15 cellular contexts compared by ENCODE assay signal in genomic region chr22:39183991-39184585, GRCh38. TPM values are rescaled to one million over a fixed set of nuclear protein-coding genes. Genes with fewer than 3 reads are reported as not detected.
DNase-seq lines count a peak whose midpoint lies in the region; ATAC-seq and TF ChIP-seq lines count a peak whose summit lies in the region.
"Had no signal": no experiment of that assay in that cellular context is flagged by ENCODE, and none has a peak within 500 bp of the region (broad histone marks: within the 10 kb centered on the region; RNA-seq: fewer than 3 reads in every experiment).

No MANE protein-coding gene starts in this region.

- no peaks in the 10 kb centered on the region for H3K4me1 Mint-ChIP-seq in activated T-helper 2 cell treated with anti-CD3 and anti-CD28 coated beads, Interferon-gamma antibody, Interleukin-2, Interleukin-4, amounts not matched to agents 10 μg/mL and 5 μg/mL and 100 μg/mL, durations not matched to agents 14 hours and 24 hours and 36 hours (ENCODE audit: low read depth)
- H3K4me1 Mint-ChIP-seq in T-helper 17 cell: peaks cover 6% of the 10 kb centered on the region

- H3K27me3 Mint-ChIP-seq in activated T-helper 2 cell treated with anti-CD3 and anti-CD28 coated beads, Interferon-gamma antibody, Interleukin-2, Interleukin-4, amounts not matched to agents 10 μg/mL and 5 μg/mL and 100 μg/mL, durations not matched to agents 14 hours and 24 hours and 36 hours (ENCODE audit: low read depth): peaks cover 2% of the 10 kb centered on the region
- peaks cover 9% of the 10 kb centered on the region for H3K27me3 Mint-ChIP-seq in T-helper 17 cell
- H3K27me3 Mint-ChIP-seq: type B pancreatic cell had no signal

- peak overlapping the region; percentile 78 to 83 for H3K27ac ChIP-seq in right atrium auricular region
- H3K27ac ChIP-seq: SJSA1 had no signal

- ATAC-seq in sciatic nerve (no peak), T-helper 17 cell (no peak)
- ATAC-seq: left colon had no signal

- DNase-seq in G401 (ENCODE audit: low spot score): peak; percentile 40
- DNase-seq in SW480 (ENCODE audit: low spot score): peak; percentile 50
- DNase-seq in right atrium auricular region (ENCODE audit: low spot score): no peak
- peak; percentile 60 for DNase-seq in sciatic nerve (ENCODE audit: low spot score)
- DNase-seq in HPDE6-E6E7 (ENCODE audit: extremely low spot score): no peak
- DNase-seq in activated T-helper 2 cell treated with anti-CD3 and anti-CD28 coated beads, Interferon-gamma antibody, Interleukin-2, Interleukin-4, amounts not matched to agents 10 μg/mL and 5 μg/mL and 100 μg/mL, durations not matched to agents 14 hours and 24 hours and 36 hours (ENCODE audit: low spot score): no peak
- no peak for DNase-seq in T-helper 17 cell
- DNase-seq in NCI-H1417 treated with DMSO at 0.1 percent for 48 hours (lab: John Stamatoyannopoulos, UW): no peak
- DNase-seq: activated CD8-positive, alpha-beta memory T cell treated with anti-CD3 and anti-CD28 coated beads, Interleukin-2, amount 50 U/mL, for 4 hours; DMS53; left colon; MV-4-11 had no signal

- H3K4me3 Mint-ChIP-seq in activated T-helper 2 cell treated with anti-CD3 and anti-CD28 coated beads, Interferon-gamma antibody, Interleukin-2, Interleukin-4, amounts not matched to agents 10 μg/mL and 5 μg/mL and 100 μg/mL, durations not matched to agents 14 hours and 24 hours and 36 hours (ENCODE audit: low read depth): no peak overlapping the region
- no peak overlapping the region for H3K4me3 Mint-ChIP-seq in T-helper 17 cell
- H3K4me3 Mint-ChIP-seq: type B pancreatic cell had no signal

- peaks cover 0 to 44% of the 10 kb centered on the region in 2 donors for H3K4me1 ChIP-seq in right atrium auricular region

- no peaks in the 10 kb centered on the region for H3K36me3 ChIP-seq in right atrium auricular region
- H3K36me3 ChIP-seq: SJSA1 had no signal

- in situ Hi-C loops in G401 (cut with HindIII; ENCODE audit: low sequenced_read_pairs): no loop called here

- no peaks in the 10 kb centered on the region for H3K27me3 ChIP-seq in right atrium auricular region
- H3K27me3 ChIP-seq: SJSA1 had no signal

- intact Hi-C loops in sciatic nerve (cut with DNase I): no loop called here
- intact Hi-C loops in activated T-helper 2 cell treated with anti-CD3 and anti-CD28 coated beads, Interferon-gamma antibody, Interleukin-2, Interleukin-4, amounts not matched to agents 10 μg/mL and 5 μg/mL and 100 μg/mL, durations not matched to agents 14 hours and 24 hours and 36 hours (cut with micrococcal nuclease): no loop called here

- H3K9me3 ChIP-seq in right atrium auricular region (no peaks in the 10 kb centered on the region), T-helper 17 cell (ENCODE audit: control insufficient read depth, low read length, poor library complexity, severe bottlenecking) (no peaks in the 10 kb centered on the region)
- H3K9me3 ChIP-seq: SJSA1 had no signal

- no peaks in the 10 kb centered on the region for H3K36me3 Mint-ChIP-seq in activated T-helper 2 cell treated with anti-CD3 and anti-CD28 coated beads, Interferon-gamma antibody, Interleukin-2, Interleukin-4, amounts not matched to agents 10 μg/mL and 5 μg/mL and 100 μg/mL, durations not matched to agents 14 hours and 24 hours and 36 hours (ENCODE audit: low read depth)
- H3K36me3 Mint-ChIP-seq in T-helper 17 cell (ENCODE audit: low read depth): no peaks in the 10 kb centered on the region
- H3K36me3 Mint-ChIP-seq: type B pancreatic cell had no signal

- H3K27ac Mint-ChIP-seq in activated T-helper 2 cell treated with anti-CD3 and anti-CD28 coated beads, Interferon-gamma antibody, Interleukin-2, Interleukin-4, amounts not matched to agents 10 μg/mL and 5 μg/mL and 100 μg/mL, durations not matched to agents 14 hours and 24 hours and 36 hours: no peak overlapping the region
- no peak overlapping the region for H3K27ac Mint-ChIP-seq in T-helper 17 cell
- H3K27ac Mint-ChIP-seq: type B pancreatic cell had no signal

- no peak overlapping the region for H3K4me3 ChIP-seq in right atrium auricular region
- H3K4me3 ChIP-seq: coronary artery, SJSA1 had no signal

- no peaks in the 10 kb centered on the region for H3K9me3 Mint-ChIP-seq in activated T-helper 2 cell treated with anti-CD3 and anti-CD28 coated beads, Interferon-gamma antibody, Interleukin-2, Interleukin-4, amounts not matched to agents 10 μg/mL and 5 μg/mL and 100 μg/mL, durations not matched to agents 14 hours and 24 hours and 36 hours
- H3K9me3 Mint-ChIP-seq: type B pancreatic cell had no signal

- TF ChIP-seq CTCF in right atrium auricular region (IDR thresholded peaks at IDR 0.05): no peak

RNA-seq across cellular contexts. Expression of gene CBX7, which starts 31.6 kb away (rescaled TPM):
- total RNA-seq in G401 (2014; rRNA removed; shearing (Covaris generic)): 7.9 and 9.6 TPM in 2 replicates
- total RNA-seq in right atrium auricular region (100 to 1,000 TPM in 1 of 2 donors, 10 to 100 TPM in 1; 62.0 to 111 TPM), sciatic nerve (115 TPM), T-helper 17 cell (10 to 100 TPM; 73.9 to 87.9 TPM)
- 11.6 and 11.8 TPM in 2 replicates for total RNA-seq in activated T-helper 2 cell treated with anti-CD3 and anti-CD28 coated beads, Interferon-gamma antibody, Interleukin-2, Interleukin-4, amounts not matched to agents 10 μg/mL and 5 μg/mL and 100 μg/mL, durations not matched to agents 14 hours and 24 hours and 36 hours

Comparison
In these comparisons a context has a peak if more than half of its experiments do, and no peak if none do; other contexts are left out.
1. DNase-seq: peak in G401 (single experiment), SW480 (single experiment) and sciatic nerve (single experiment); none in right atrium auricular region (single experiment), HPDE6-E6E7 (single experiment), activated T-helper 2 cell treated with anti-CD3 and anti-CD28 coated beads, Interferon-gamma antibody, Interleukin-2, Interleukin-4, amounts not matched to agents 10 μg/mL and 5 μg/mL and 100 μg/mL, durations not matched to agents 14 hours and 24 hours and 36 hours (single experiment), T-helper 17 cell (0 of 3) and NCI-H1417 treated with DMSO at 0.1 percent for 48 hours (single experiment).